In genomic region chr2:3778016-3778415, GRCh38 we compare ENCODE assay signal across 18 cellular contexts.
"Had no signal": no experiment of that assay in that cellular context is flagged by ENCODE, and none has a peak within 500 bp of the region (broad histone marks: within the 10 kb centered on the region; RNA-seq: fewer than 3 reads in every experiment).

No MANE protein-coding gene starts in this region.

- DNase-seq: effector CD8-positive, alpha-beta T cell; gastrocnemius medialis; heart right ventricle; mesendoderm; naive B cell; nucleus accumbens; ovary; sigmoid colon; stimulated activated CD4-positive, alpha-beta T cell treated with anti-CD3 and anti-CD28 coated beads, Interleukin-2, amount 100 ng/mL, for 24 hours; stimulated activated CD4-positive, alpha-beta T cell treated with anti-CD3 and anti-CD28 coated beads, Interleukin-4, amount 100 ng/mL, for 4 hours; stimulated activated naive CD4-positive, alpha-beta T cell; stomach; substantia nigra; transverse colon had no signal

- H3K4me1 ChIP-seq: gastrocnemius medialis, sigmoid colon, transverse colon had no signal

- H3K36me3 ChIP-seq: gastrocnemius medialis, heart right ventricle, ovary, right atrium auricular region, sigmoid colon, stomach, thoracic aorta, transverse colon had no signal

- H3K4me3 ChIP-seq: coronary artery, gastrocnemius medialis, heart right ventricle, ovary, right atrium auricular region, sigmoid colon, skin epidermis, stomach, thoracic aorta, transverse colon had no signal

- H3K9me3 ChIP-seq: gastrocnemius medialis, heart right ventricle, ovary, right atrium auricular region, sigmoid colon, stomach, thoracic aorta, transverse colon had no signal

- H3K27ac ChIP-seq: coronary artery, gastrocnemius medialis, heart right ventricle, ovary, right atrium auricular region, sigmoid colon, skin epidermis, stomach, thoracic aorta, transverse colon had no signal

- H3K27me3 ChIP-seq: ovary, right atrium auricular region had no signal

- ATAC-seq: gastrocnemius medialis, heart right ventricle had no signal
